1 cellular context compared by ENCODE assay signal in the genomic region with DNA sequence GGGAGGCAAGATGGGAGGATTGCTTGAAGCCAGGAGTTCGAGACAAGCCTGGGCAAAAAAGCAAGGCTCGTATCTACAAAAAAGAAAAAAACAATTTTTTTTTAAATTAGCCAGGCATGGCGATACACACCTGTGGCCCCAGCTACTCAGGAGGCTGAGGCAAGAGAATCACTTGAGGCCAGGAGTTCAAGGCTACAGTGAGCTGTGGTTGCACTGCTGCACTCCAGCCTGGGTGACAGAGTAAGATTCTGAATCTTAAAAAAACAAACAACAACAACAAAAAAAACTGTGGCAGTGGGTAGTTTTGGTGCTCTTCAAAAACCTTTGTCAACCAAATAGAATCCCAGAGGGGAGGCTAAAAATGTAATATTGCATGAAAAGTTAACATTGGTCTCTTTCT.
TF ChIP-seq lines count a peak whose summit lies in the region.

No MANE protein-coding gene starts in this region.

TF ChIP-seq in WTC11, 78 proteins besides CTCF, POLR2A, EP300 and RAD21 (continued from another document):
- TF ChIP-seq, protein P1, sequence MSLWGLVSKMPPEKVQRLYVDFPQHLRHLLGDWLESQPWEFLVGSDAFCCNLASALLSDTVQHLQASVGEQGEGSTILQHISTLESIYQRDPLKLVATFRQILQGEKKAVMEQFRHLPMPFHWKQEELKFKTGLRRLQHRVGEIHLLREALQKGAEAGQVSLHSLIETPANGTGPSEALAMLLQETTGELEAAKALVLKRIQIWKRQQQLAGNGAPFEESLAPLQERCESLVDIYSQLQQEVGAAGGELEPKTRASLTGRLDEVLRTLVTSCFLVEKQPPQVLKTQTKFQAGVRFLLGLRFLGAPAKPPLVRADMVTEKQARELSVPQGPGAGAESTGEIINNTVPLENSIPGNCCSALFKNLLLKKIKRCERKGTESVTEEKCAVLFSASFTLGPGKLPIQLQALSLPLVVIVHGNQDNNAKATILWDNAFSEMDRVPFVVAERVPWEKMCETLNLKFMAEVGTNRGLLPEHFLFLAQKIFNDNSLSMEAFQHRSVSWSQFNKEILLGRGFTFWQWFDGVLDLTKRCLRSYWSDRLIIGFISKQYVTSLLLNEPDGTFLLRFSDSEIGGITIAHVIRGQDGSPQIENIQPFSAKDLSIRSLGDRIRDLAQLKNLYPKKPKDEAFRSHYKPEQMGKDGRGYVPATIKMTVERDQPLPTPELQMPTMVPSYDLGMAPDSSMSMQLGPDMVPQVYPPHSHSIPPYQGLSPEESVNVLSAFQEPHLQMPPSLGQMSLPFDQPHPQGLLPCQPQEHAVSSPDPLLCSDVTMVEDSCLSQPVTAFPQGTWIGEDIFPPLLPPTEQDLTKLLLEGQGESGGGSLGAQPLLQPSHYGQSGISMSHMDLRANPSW (CRISPR knock-in tag; conservative IDR thresholded peaks at IDR 0.05; ENCODE audit: low read depth) = no peak
TF ChIP-seq in WTC11: peak in this region for 0.
